ENCODE assay signal across 8 cellular contexts in genomic region chr3:4978966-4979400, GRCh38. TPM values are rescaled to one million over a fixed set of nuclear protein-coding genes. Genes with fewer than 3 reads are reported as not detected.
DNase-seq lines count a peak whose midpoint lies in the region; ATAC-seq and TF ChIP-seq lines count a peak whose summit lies in the region.

No MANE protein-coding gene starts in this region.

- TF ChIP-seq CTCF in AG09309 (IDR thresholded peaks at IDR 0.05; ENCODE audit: control insufficient read depth, insufficient read depth, low read depth, low read length, missing control alignments) = no peak
- no peak for TF ChIP-seq CTCF in dorsolateral prefrontal cortex (IDR thresholded peaks at IDR 0.05 in 54 of 56, conservative IDR thresholded peaks at IDR 0.05 in 2 of 56; ENCODE audit: low read depth in 1 of 56, partially characterized antibody in 56 of 56)
- TF ChIP-seq CTCF in lower lobe of right lung (IDR thresholded peaks at IDR 0.05) = no peak

- H3K36me3 ChIP-seq in lower lobe of right lung = peaks cover 16% of the 10 kb centered on the region

- peaks cover 44% of the 10 kb centered on the region for H3K4me1 ChIP-seq in lower lobe of right lung

- peak; percentile 34 for ATAC-seq in GM18870 (IDR thresholded peaks at IDR 0.05; ENCODE audit: unreplicated experiment)
- ATAC-seq in HG03135 (IDR thresholded peaks at IDR 0.05; ENCODE audit: unreplicated experiment) = peak; percentile 44
- peak; percentile 71 to 79 for ATAC-seq in lower lobe of right lung

- peak; percentile 98 for DNase-seq in AG09309 (ENCODE audit: low read depth)
- peak; percentile 69 for DNase-seq in NCI-H526 treated with DMSO at 0.1 percent for 48 hours (lab: John Stamatoyannopoulos, UW)
- peak; percentile 79 to 84 for DNase-seq in activated CD4-positive, alpha-beta T cell treated with anti-CD3 and anti-CD28 coated beads, Interleukin-2, amount 50 U/mL, for 24 hours (ENCODE audit: low read depth in 1 of 2, low spot score in 1 of 2)
- DNase-seq in dorsolateral prefrontal cortex = peak; percentile 57 to 94 (median 82)
- DNase-seq in lower lobe of right lung = peak; percentile 98
- DNase-seq in stimulated activated CD4-positive, alpha-beta T cell treated with anti-CD3 and anti-CD28 coated beads, TNF-alpha, amount 100 ng/mL, for 4 hours (ENCODE audit: low read depth in 3 of 3) = peak; percentile 63 to 90 (median 76)

- H3K4me3 ChIP-seq in AG09309 (ENCODE audit: control insufficient read depth, low read depth, low read length) = peak overlapping the region; percentile 79
- peak overlapping the region; percentile 53 to 98 (median 82) for H3K4me3 ChIP-seq in dorsolateral prefrontal cortex
- peak overlapping the region; percentile 94 for H3K4me3 ChIP-seq in lower lobe of right lung

- peak overlapping the region in 58 of 59 donors; percentile 68 to 99 (median 97) for H3K27ac ChIP-seq in dorsolateral prefrontal cortex
- peak overlapping the region; percentile 99 for H3K27ac ChIP-seq in lower lobe of right lung

- intact Hi-C loops in dorsolateral prefrontal cortex (cut with DNase I) = loop anchor here (2.0 to 5.0 kb wide), 2 partner anchors 258 to 267 kb away; no protein-coding TSS in a partner anchor
- intact Hi-C loops in lower lobe of right lung (cut with DNase I) = no loop called here

- H3K27me3 ChIP-seq in dorsolateral prefrontal cortex (no peaks in the 10 kb centered on the region), lower lobe of right lung (ENCODE audit: low read depth) (no peaks in the 10 kb centered on the region)

- no peaks in the 10 kb centered on the region for H3K9me3 ChIP-seq in lower lobe of right lung

RNA-seq across cellular contexts. Expression of gene BHLHE40, which starts 0.3 kb away (rescaled TPM):
- 100 to 1,000 TPM in 42 of 120 experiments, 10 to 100 TPM in 78; 45.4 to 207 (median 91.5) TPM for total RNA-seq in dorsolateral prefrontal cortex
- total RNA-seq in lower lobe of right lung = 84.8 TPM

Comparison
In these comparisons a context has a peak if more than half of its experiments do, and no peak if none do; other contexts are left out.
1. Peak in every context shown above with its lines: DNase-seq, ATAC-seq, H3K4me3 ChIP-seq and H3K27ac ChIP-seq.